In genomic region chr4:174365018-174365587, GRCh38 we compare ENCODE assay signal across 8 cellular contexts.
DNase-seq lines count a peak whose midpoint lies in the region; ATAC-seq and TF ChIP-seq lines count a peak whose summit lies in the region.

No MANE protein-coding gene starts in this region.

- 18% methylated on average over 2 of the region's 2 CpGs for WGBS in prostate gland

- intact Hi-C loops in prostate gland (cut with DNase I): loop anchor here (2.0 kb wide), 1 partner anchor 268 kb away; no protein-coding TSS in a partner anchor

- no peaks in the 10 kb centered on the region for H3K9me3 ChIP-seq in prostate gland

- H3K27ac ChIP-seq in prostate gland: no peak overlapping the region

- no peaks in the 10 kb centered on the region for H3K4me1 ChIP-seq in prostate gland (replicated peaks)

- no peak overlapping the region for H3K4me3 ChIP-seq in GM12865 (ENCODE audit: low read depth, low read length)
- no peak overlapping the region for H3K4me3 ChIP-seq in prostate gland

- TF ChIP-seq POLR2A in erythroblast (IDR thresholded peaks at IDR 0.05; ENCODE audit: low read length): no peak
- no peak for TF ChIP-seq POLR2A in prostate gland (IDR thresholded peaks at IDR 0.05)

- DNase-seq in AML-193 (lab: John Stamatoyannopoulos, UW) (peak; percentile 46 to 49), GM12865 (ENCODE audit: low read depth) (peak; percentile 34), NOMO-1 treated with DMSO at 0.1 percent for 48 hours (lab: John Stamatoyannopoulos, UW; ENCODE audit: unreplicated experiment) (peak; percentile 58), erythroblast (lab: John Stamatoyannopoulos, UW) (peak; percentile 68 to 81), prostate gland (ENCODE audit: low spot score) (no peak), NCI-H1436 (lab: John Stamatoyannopoulos, UW) (no peak)
- DNase-seq in stimulated activated CD4-positive, alpha-beta T cell treated with anti-CD3 and anti-CD28 coated beads, Interleukin-12 subunit alpha, Interleukin-12 subunit beta, amount 100 ng/mL, for 4 hours: no peak

- H3K36me3 ChIP-seq in prostate gland: no peaks in the 10 kb centered on the region

- peak; percentile 28 for TF ChIP-seq CTCF in GM12865 (IDR thresholded peaks at IDR 0.05; ENCODE audit: insufficient read depth, low read depth, low read length, missing control alignments)
- TF ChIP-seq CTCF in prostate gland (IDR thresholded peaks at IDR 0.05): peak in 3 of 4 experiments; percentile 35 to 54 (median 53)

- H3K27me3 ChIP-seq in prostate gland (replicated peaks; ENCODE audit: insufficient read depth): no peaks in the 10 kb centered on the region

- ATAC-seq in GM18907 (IDR thresholded peaks at IDR 0.05; ENCODE audit: unreplicated experiment): no peak

Comparison
In these comparisons a context has a peak if more than half of its experiments do, and no peak if none do; other contexts are left out.
1. DNase-seq: peak in AML-193 (2 of 2), GM12865 (single experiment), NOMO-1 treated with DMSO at 0.1 percent for 48 hours (single experiment) and erythroblast (2 of 2); none in prostate gland (single experiment), stimulated activated CD4-positive, alpha-beta T cell treated with anti-CD3 and anti-CD28 coated beads, Interleukin-12 subunit alpha, Interleukin-12 subunit beta, amount 100 ng/mL, for 4 hours (single experiment) and NCI-H1436 (single experiment).